ENCODE assay signal across 11 cellular contexts in the genomic region with DNA sequence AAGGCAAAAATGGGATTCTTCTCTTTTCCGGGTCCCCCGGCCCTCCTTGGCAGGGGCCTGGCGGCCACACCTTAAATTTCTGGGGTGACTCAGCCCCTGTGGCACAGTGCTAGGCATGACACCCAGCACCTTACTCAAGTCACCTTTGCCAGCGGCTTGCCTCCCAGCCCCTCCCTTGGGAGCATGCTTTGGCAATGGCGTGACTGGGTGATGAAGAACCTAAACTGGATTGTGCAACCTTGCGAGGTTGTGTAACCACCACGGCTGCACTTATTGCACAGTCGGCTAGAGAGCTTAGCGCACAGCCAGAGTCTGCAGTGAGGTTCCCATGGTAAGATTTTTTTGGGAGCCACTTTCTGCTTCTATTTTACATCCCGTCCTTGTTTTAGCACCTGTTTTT. TPM values are rescaled to one million over a fixed set of nuclear protein-coding genes. Genes with fewer than 3 reads are reported as not detected.
DNase-seq lines count a peak whose midpoint lies in the region; ATAC-seq, FAIRE-seq and TF ChIP-seq lines count a peak whose summit lies in the region.
"Had no signal": no experiment of that assay in that cellular context is flagged by ENCODE, and none has a peak within 500 bp of the region (broad histone marks: within the 10 kb centered on the region; RNA-seq: fewer than 3 reads in every experiment).

No MANE protein-coding gene starts in this region.

- CTCF ChIA-PET in H1 (lab: Charles Lee; ENCODE audit: partially characterized antibody): interaction anchor here (0.6 to 1.7 kb wide), 4 partner anchors 23 to 142 kb away, joined by 3 to 5 read pairs (median 4); no protein-coding TSS in a partner anchor

- no peak for ATAC-seq in GM21786 (IDR thresholded peaks at IDR 0.05; ENCODE audit: unreplicated experiment)
- no peak for ATAC-seq in GM21447 (IDR thresholded peaks at IDR 0.05; ENCODE audit: unreplicated experiment)
- no peak for ATAC-seq in HG03108 (IDR thresholded peaks at IDR 0.05; ENCODE audit: unreplicated experiment)

- DNase-seq in AML-193 (lab: John Stamatoyannopoulos, UW) (peak; percentile 84 to 90), NCI-H2107 treated with DMSO at 0.1 percent for 48 hours (lab: John Stamatoyannopoulos, UW; ENCODE audit: unreplicated experiment) (peak; percentile 50), H1 (ENCODE audit: low read depth in 1 of 2, low spot score in 2 of 2) (no peak), neural progenitor cell (ENCODE audit: low spot score) (no peak), UCSD-AML1 (lab: John Stamatoyannopoulos, UW; ENCODE audit: unreplicated experiment) (no peak)
- DNase-seq: stimulated activated CD4-positive, alpha-beta T cell treated with anti-CD3 and anti-CD28 coated beads, Interleukin-2, amount 100 ng/mL, for 24 hours had no signal

- no peak overlapping the region for H3K4ac ChIP-seq in H1 (replicated peaks; ENCODE audit: insufficient read length, low read depth, low read length)

- no peak for TF ChIP-seq EP300 in H1 (IDR thresholded peaks at IDR 0.05; ENCODE audit: borderline replicate concordance in 1 of 2, low read depth in 2 of 2, low read length in 2 of 2)

- no peak overlapping the region for H3K56ac ChIP-seq in H1 (replicated peaks; ENCODE audit: insufficient read length, low read depth, low read length)

- H3K27ac Mint-ChIP-seq in neural progenitor cell: no peak overlapping the region
- H3K27ac Mint-ChIP-seq: activated naive CD4-positive, alpha-beta T cell treated with anti-CD3 and anti-CD28 coated beads, Interleukin-2, amount 50 U/mL, for 24 hours had no signal

- H3K27me3 ChIP-seq in H1 (replicated peaks in 1 of 4; ENCODE audit: control insufficient read depth in 3 of 4, extremely low read depth in 1 of 4, insufficient read depth in 3 of 4, low read length in 3 of 4) (no peaks in the 10 kb centered on the region), neural progenitor cell (no peaks in the 10 kb centered on the region)

- H4K8ac ChIP-seq in H1 (ENCODE audit: extremely low read depth, insufficient read depth, low read length): no peak overlapping the region

- POLR2A ChIA-PET in H1 (lab: Charles Lee; ENCODE audit: partially characterized antibody): interaction anchor here (1.0 to 1.1 kb wide), 2 partner anchors 17 to 75 kb away, joined by 3 to 4 read pairs; no protein-coding TSS in a partner anchor

- no peak overlapping the region for H2AK5ac ChIP-seq in H1 (ENCODE audit: low read depth, low read length)

- 84% methylated on average over 10 of the region's 10 CpGs; no CpG with 5 or more reads in 1 of the 2 experiments for WGBS in H1 (ENCODE audit: extremely low coverage in 1 of 2, insufficient coverage in 1 of 2, insufficient read length in 1 of 2, insufficient replicate concordance in 2 of 2, low coverage in 1 of 2, low lambda C conversion rate in 2 of 2, missing lambda C conversion rate in 1 of 2), 2 experiments

- no peak overlapping the region for H3K9ac ChIP-seq in H1 (replicated peaks in 1 of 4; ENCODE audit: extremely low read depth in 1 of 4, low read depth in 3 of 4, low read length in 3 of 4)
- no peak overlapping the region for H3K9ac ChIP-seq in neural progenitor cell

- TF ChIP-seq CTCF in H1 (IDR thresholded peaks at IDR 0.05; ENCODE audit: control extremely low read depth in 1 of 3, insufficient read depth in 1 of 3, low read depth in 1 of 3, low read length in 3 of 3) (no peak), neural progenitor cell (IDR thresholded peaks at IDR 0.05) (no peak)

- no peak for TF ChIP-seq RAD21 in H1 (IDR thresholded peaks at IDR 0.05 in 1 of 2, conservative IDR thresholded peaks at IDR 0.05 in 1 of 2; ENCODE audit: low read depth in 2 of 2, low read length in 2 of 2)

- H3K27me3 Mint-ChIP-seq in neural progenitor cell (ENCODE audit: insufficient read depth, low read depth): peaks cover 8% of the 10 kb centered on the region

- no peak overlapping the region for H2BK12ac ChIP-seq in H1 (ENCODE audit: low read depth, low read length)

- no peak overlapping the region for H3K14ac ChIP-seq in H1 (ENCODE audit: insufficient read length)

- H4K5ac ChIP-seq in H1 (ENCODE audit: insufficient read length, low read depth, low read length): no peak overlapping the region

- H3K4me1 Mint-ChIP-seq in neural progenitor cell: peaks cover 12% of the 10 kb centered on the region
- H3K4me1 Mint-ChIP-seq: activated naive CD4-positive, alpha-beta T cell treated with anti-CD3 and anti-CD28 coated beads, Interleukin-2, amount 50 U/mL, for 24 hours had no signal

- TF ChIP-seq POLR2A in H1 (IDR thresholded peaks at IDR 0.05; ENCODE audit: control extremely low read depth in 1 of 2, low read depth in 2 of 2, low read length in 2 of 2): no peak

- no peaks in the 10 kb centered on the region for H3K36me3 Mint-ChIP-seq in neural progenitor cell
- H3K36me3 Mint-ChIP-seq: activated naive CD4-positive, alpha-beta T cell treated with anti-CD3 and anti-CD28 coated beads, Interleukin-2, amount 50 U/mL, for 24 hours had no signal

- H3K79me2 ChIP-seq in H1 (ENCODE audit: control insufficient read depth in 1 of 2, insufficient read depth in 2 of 2, low read length in 2 of 2) (no peaks in the 10 kb centered on the region), neural progenitor cell (ENCODE audit: low read depth) (no peaks in the 10 kb centered on the region)

- no peaks in the 10 kb centered on the region for H3K79me1 ChIP-seq in H1 (ENCODE audit: low read depth, low read length)

- H3K4me1 ChIP-seq in H1 (replicated peaks in 1 of 4; ENCODE audit: control insufficient read depth in 3 of 4, insufficient read depth in 4 of 4, low read length in 3 of 4) (no peaks in the 10 kb centered on the region), neural progenitor cell (peaks cover 13% of the 10 kb centered on the region)

- H3K36me3 ChIP-seq in H1 (ENCODE audit: control insufficient read depth in 2 of 4, insufficient read depth in 4 of 4, low read length in 3 of 4): no peaks in the 10 kb centered on the region
- no peaks in the 10 kb centered on the region for H3K36me3 ChIP-seq in neural progenitor cell

- no peak overlapping the region for H2BK120ac ChIP-seq in H1 (replicated peaks; ENCODE audit: low read depth, low read length)

- H3K4me3 ChIP-seq in H1 (ENCODE audit: extremely low read depth in 1 of 4, insufficient read depth in 2 of 4, low read depth in 3 of 4, low read length in 4 of 4): no peak overlapping the region
- no peak overlapping the region for H3K4me3 ChIP-seq in neural progenitor cell

- H3F3A ChIP-seq in neural progenitor cell (ENCODE audit: low read depth): peaks cover 5% of the 10 kb centered on the region

- H4K20me1 ChIP-seq in H1 (replicated peaks in 1 of 2; ENCODE audit: control insufficient read depth in 1 of 2, insufficient read depth in 2 of 2, low read length in 2 of 2) (no peaks in the 10 kb centered on the region), neural progenitor cell (ENCODE audit: low read depth) (no peaks in the 10 kb centered on the region)

- H2BK5ac ChIP-seq in H1 (ENCODE audit: low read depth, low read length): no peak overlapping the region

- no peak for FAIRE-seq in H1 (lab: Jason Lieb, UNC)

- no peak overlapping the region for H3K27ac ChIP-seq in H1 (ENCODE audit: low read depth, low read length)
- H3K27ac ChIP-seq in neural progenitor cell: no peak overlapping the region
- H3K27ac ChIP-seq: C4-2B had no signal

- no peak overlapping the region for H2BK15ac ChIP-seq in H1 (ENCODE audit: low read length)

- H2BK20ac ChIP-seq in H1 (ENCODE audit: low read length): no peak overlapping the region

- H2AFZ ChIP-seq in H1 (ENCODE audit: low read length) (no peak overlapping the region), neural progenitor cell (replicated peaks) (peak overlapping the region; percentile 38)

- no peak overlapping the region for H3K4me3 Mint-ChIP-seq in neural progenitor cell
- H3K4me3 Mint-ChIP-seq: activated naive CD4-positive, alpha-beta T cell treated with anti-CD3 and anti-CD28 coated beads, Interleukin-2, amount 50 U/mL, for 24 hours had no signal

- no peak overlapping the region for H4K91ac ChIP-seq in H1 (replicated peaks; ENCODE audit: insufficient read length, low read length)

- no peak overlapping the region for H3K18ac ChIP-seq in H1 (ENCODE audit: extremely low read depth, low read length)

- H3K9me3 ChIP-seq in H1 (ENCODE audit: insufficient read depth in 2 of 2, low read depth in 1 of 2, low read length in 1 of 2): no peaks in the 10 kb centered on the region
- no peaks in the 10 kb centered on the region for H3K9me3 ChIP-seq in neural progenitor cell (ENCODE audit: low read depth)

- H3K23ac ChIP-seq in H1 (ENCODE audit: insufficient read length): no peak overlapping the region

- no peaks in the 10 kb centered on the region for H3K9me3 Mint-ChIP-seq in neural progenitor cell
- H3K9me3 Mint-ChIP-seq: activated naive CD4-positive, alpha-beta T cell treated with anti-CD3 and anti-CD28 coated beads, Interleukin-2, amount 50 U/mL, for 24 hours had no signal

- H3K4me2 ChIP-seq in H1 (ENCODE audit: insufficient read depth in 1 of 2, low read depth in 2 of 2, low read length in 2 of 2): no peak overlapping the region
- H3K4me2 ChIP-seq in neural progenitor cell: no peak overlapping the region

- no peaks in the 10 kb centered on the region for H3K23me2 ChIP-seq in H1 (ENCODE audit: low read depth, low read length)

TF ChIP-seq in H1, 55 proteins besides CTCF, POLR2A, EP300 and RAD21:
- TF ChIP-seq CEBPB (IDR thresholded peaks at IDR 0.05; ENCODE audit: low read depth, low read length) (0 out of 2 replicates have a peak, but pooled peaks have one; percentile 2), NANOG (IDR thresholded peaks at IDR 0.05; ENCODE audit: insufficient read depth, low read depth, low read length, poor library complexity, severe bottlenecking) (no peak)
TF ChIP-seq in H1: peak in this region for 1.

RNA-seq across cellular contexts. Expression of gene LDLRAD3, which starts 16.1 kb away (rescaled TPM):
- total RNA-seq in H1 (2021; fragmentation: NEBNext Ultra II Directional; extraction: Animal tissue kit (Norgen Biotek cat#: 25700)): 18.6 and 22.6 TPM in 2 replicates
- polyA plus RNA-seq in H1 (2011; rRNA removed): 22.8 and 22.9 TPM in 2 replicates
- polyA plus RNA-seq in H1 (2011; cell fraction: cytosol; rRNA removed): 14.7 TPM
- polyA plus RNA-seq in H1 (2011; cell fraction: nucleus; rRNA removed): 16.2 TPM
- polyA plus RNA-seq in H1 (2012, experiment 1 of 2): 12.7 to 13.6 TPM (median 13.0 TPM) in 4 replicates
- polyA plus RNA-seq in H1 (2012, experiment 2 of 2): 8.1 TPM
- 18.0 TPM for polyA plus RNA-seq in H1 (2013, experiment 1 of 2)
- 23.4 TPM for polyA plus RNA-seq in H1 (2013, experiment 2 of 2)
- 23.1 and 31.5 TPM in 2 replicates for polyA minus RNA-seq in H1 (2011; rRNA and poly(A)+ RNA removed)
- 26.1 TPM for polyA minus RNA-seq in H1 (2011; cell fraction: cytosol; rRNA and poly(A)+ RNA removed)
- polyA minus RNA-seq in H1 (2011; cell fraction: nucleus; rRNA and poly(A)+ RNA removed): 26.4 TPM
- total RNA-seq in neural progenitor cell (ENCODE audit: low replicate concordance): 35.6 and 46.6 TPM in 2 replicates

Comparison
In these comparisons a context has a peak if more than half of its experiments do, and no peak if none do; other contexts are left out.
1. DNase-seq: peak in AML-193 (2 of 2) and NCI-H2107 treated with DMSO at 0.1 percent for 48 hours (single experiment); none in H1 (0 of 2), neural progenitor cell (single experiment) and UCSD-AML1 (single experiment).